In genomic region chr15:42104095-42104891, GRCh38 we compare ENCODE assay signal across 1 cellular context.
TF ChIP-seq lines count a peak whose summit lies in the region.

No MANE protein-coding gene starts in this region.

TF ChIP-seq in HEK293T, 16 proteins besides CTCF, POLR2A, EP300 and RAD21 (continued from another document):
- TF ChIP-seq BHLHE40 (IDR thresholded peaks at IDR 0.05; ENCODE audit: borderline replicate concordance), result no peak
- TF ChIP-seq ZNF384 (IDR thresholded peaks at IDR 0.05), result no peak
- TF ChIP-seq SP1 (IDR thresholded peaks at IDR 0.05), result no peak
- no peak for TF ChIP-seq FOXA1 (IDR thresholded peaks at IDR 0.05)
TF ChIP-seq in HEK293T: peak in this region for 0.
